ENCODE assay signal across 1 cellular context in genomic region chr4:121642292-121642691, GRCh38.
TF ChIP-seq lines count a peak whose summit lies in the region.

No MANE protein-coding gene starts in this region.

TF ChIP-seq in IMR-90, 13 proteins besides CTCF, POLR2A, EP300 and RAD21:
- TF ChIP-seq BHLHE40 (IDR thresholded peaks at IDR 0.05; ENCODE audit: low read depth, low read length) = no peak
- TF ChIP-seq MAZ (IDR thresholded peaks at IDR 0.05; ENCODE audit: borderline replicate concordance, low read depth, low read length) = no peak
- TF ChIP-seq MAFK (IDR thresholded peaks at IDR 0.05; ENCODE audit: low read depth, low read length) = no peak
- no peak for TF ChIP-seq SMC3 (IDR thresholded peaks at IDR 0.05; ENCODE audit: low read depth, low read length)
- TF ChIP-seq RCOR1 (IDR thresholded peaks at IDR 0.05; ENCODE audit: insufficient replicate concordance, low read length) = no peak
- TF ChIP-seq FOS (IDR thresholded peaks at IDR 0.05; ENCODE audit: low read depth, low read length) = no peak
- TF ChIP-seq, protein P1, sequence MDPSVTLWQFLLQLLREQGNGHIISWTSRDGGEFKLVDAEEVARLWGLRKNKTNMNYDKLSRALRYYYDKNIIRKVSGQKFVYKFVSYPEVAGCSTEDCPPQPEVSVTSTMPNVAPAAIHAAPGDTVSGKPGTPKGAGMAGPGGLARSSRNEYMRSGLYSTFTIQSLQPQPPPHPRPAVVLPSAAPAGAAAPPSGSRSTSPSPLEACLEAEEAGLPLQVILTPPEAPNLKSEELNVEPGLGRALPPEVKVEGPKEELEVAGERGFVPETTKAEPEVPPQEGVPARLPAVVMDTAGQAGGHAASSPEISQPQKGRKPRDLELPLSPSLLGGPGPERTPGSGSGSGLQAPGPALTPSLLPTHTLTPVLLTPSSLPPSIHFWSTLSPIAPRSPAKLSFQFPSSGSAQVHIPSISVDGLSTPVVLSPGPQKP (IDR thresholded peaks at IDR 0.05; ENCODE audit: borderline replicate concordance, low read depth, low read length) = no peak
- TF ChIP-seq NFE2L2 (IDR thresholded peaks at IDR 0.05; ENCODE audit: low read depth, low read length) = no peak
- TF ChIP-seq CHD1 (IDR thresholded peaks at IDR 0.05; ENCODE audit: low read depth, low read length) = no peak
- no peak for TF ChIP-seq USF2 (IDR thresholded peaks at IDR 0.05; ENCODE audit: low read depth, low read length)
- no peak for TF ChIP-seq RFX5 (IDR thresholded peaks at IDR 0.05; ENCODE audit: low read depth, low read length)
- TF ChIP-seq MXI1 (IDR thresholded peaks at IDR 0.05; ENCODE audit: borderline replicate concordance, low read depth, low read length) = no peak
- no peak for TF ChIP-seq CEBPB (IDR thresholded peaks at IDR 0.05; ENCODE audit: low read depth, low read length)
